14 cellular contexts compared by ENCODE assay signal in the genomic region with DNA sequence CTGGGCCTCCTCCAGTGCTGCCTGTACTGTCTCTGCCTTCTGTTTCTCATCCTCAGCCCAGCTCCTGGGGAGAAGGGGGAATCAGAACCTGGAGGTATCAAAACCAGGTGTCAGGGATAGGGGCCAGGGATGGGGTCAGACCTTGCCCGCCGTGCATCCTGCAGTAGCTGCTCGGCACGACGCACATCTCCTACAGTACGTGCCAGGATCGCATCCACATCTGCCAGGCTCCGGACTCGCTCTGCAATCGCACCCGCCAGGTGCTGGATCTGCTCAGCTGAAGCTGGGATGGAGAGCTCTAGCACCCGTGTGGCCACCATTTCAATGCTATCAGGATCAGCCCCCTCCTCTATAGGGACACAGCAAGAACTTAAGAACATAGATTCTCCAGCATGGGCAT. TPM values are rescaled to one million over a fixed set of nuclear protein-coding genes. Genes with fewer than 3 reads are reported as not detected.
DNase-seq lines count a peak whose midpoint lies in the region; ATAC-seq and TF ChIP-seq lines count a peak whose summit lies in the region.
"Had no signal": no experiment of that assay in that cellular context is flagged by ENCODE, and none has a peak within 500 bp of the region (broad histone marks: within the 10 kb centered on the region; RNA-seq: fewer than 3 reads in every experiment).

No MANE protein-coding gene starts in this region.

- H3K27ac ChIP-seq in Panc1 (ENCODE audit: low read length) (no peak overlapping the region), neutrophil (peak overlapping the region; percentile 96)

- intact Hi-C loops in Panc1 (cut with micrococcal nuclease; ENCODE audit: unreplicated experiment) = no loop called here

- no peak for TF ChIP-seq CTCF in Panc1 (IDR thresholded peaks at IDR 0.05)
- TF ChIP-seq CTCF in chondrocyte (IDR thresholded peaks at IDR 0.05) = no peak
- no peak for TF ChIP-seq CTCF in neutrophil (IDR thresholded peaks at IDR 0.05)

- CTCF ChIA-PET in Panc1 (lab: Charles Lee) = no interaction called here

- H3K9me3 Mint-ChIP-seq in T-helper 1 cell treated with Interleukin-12 subunit alpha and Interleukin-12 subunit beta and Interleukin-4 antibody, amounts not matched to agents 30 μg/mL and 1 μg/mL, for 36 hours = no peaks in the 10 kb centered on the region
- no peaks in the 10 kb centered on the region for H3K9me3 Mint-ChIP-seq in chondrocyte (ENCODE audit: low read depth)

- H3K4me3 ChIP-seq in Panc1 (ENCODE audit: low read depth in 2 of 2, low read length in 2 of 2) (no peak overlapping the region), neutrophil (ENCODE audit: low read depth in 1 of 2, low read length in 1 of 2) (no peak overlapping the region)
- H3K4me3 ChIP-seq: hepatocyte had no signal

- no peak overlapping the region for H3K4me3 Mint-ChIP-seq in T-helper 1 cell treated with Interleukin-12 subunit alpha and Interleukin-12 subunit beta and Interleukin-4 antibody, amounts not matched to agents 30 μg/mL and 1 μg/mL, for 36 hours
- H3K4me3 Mint-ChIP-seq in chondrocyte (ENCODE audit: unreplicated experiment) = no peak overlapping the region

- H3K9me3 ChIP-seq in Panc1 (ENCODE audit: control insufficient read depth, insufficient read depth, low read depth, low read length) = no peaks in the 10 kb centered on the region
- H3K9me3 ChIP-seq in neutrophil = no peaks in the 10 kb centered on the region

- TSS peak; percentile 50 for BruUV-seq in Panc1 (replicated peaks; lab: Mats Ljungman, UMichigan)

- no peaks in the 10 kb centered on the region for H3K27me3 ChIP-seq in Panc1 (ENCODE audit: control insufficient read depth, insufficient read depth, low read length)
- no peaks in the 10 kb centered on the region for H3K27me3 ChIP-seq in neutrophil
- H3K27me3 ChIP-seq: hepatocyte had no signal

- no peak for DNase-seq in T-helper 1 cell
- no peak for DNase-seq in Panc1 (ENCODE audit: low read depth, low spot score)
- DNase-seq in chondrocyte (ENCODE audit: low spot score) = no peak
- DNase-seq: activated CD4-positive, alpha-beta T cell treated with anti-CD3 and anti-CD28 coated beads for 4 hours; NCI-H1092 treated with DMSO at 0.1 percent for 48 hours; NCI-H345; OCI-M1; SW 1271 had no signal

- no peak for ATAC-seq in Panc1
- ATAC-seq in HG03025 (IDR thresholded peaks at IDR 0.05; ENCODE audit: low FRiP score, unreplicated experiment) = no peak
- ATAC-seq in HG03571 (IDR thresholded peaks at IDR 0.05; ENCODE audit: unreplicated experiment) = no peak
- ATAC-seq in GM21381 (IDR thresholded peaks at IDR 0.05; ENCODE audit: unreplicated experiment) = no peak

- peak overlapping the region; percentile 82 for H3K27ac Mint-ChIP-seq in T-helper 1 cell treated with Interleukin-12 subunit alpha and Interleukin-12 subunit beta and Interleukin-4 antibody, amounts not matched to agents 30 μg/mL and 1 μg/mL, for 36 hours
- H3K27ac Mint-ChIP-seq in chondrocyte (ENCODE audit: unreplicated experiment) = peak overlapping the region; percentile 54

- H3K36me3 ChIP-seq in Panc1 (ENCODE audit: control insufficient read depth, insufficient read depth, low read length) = no peaks in the 10 kb centered on the region; the same call in 1 of the 2 replicates
- peaks cover 21% of the 10 kb centered on the region for H3K36me3 ChIP-seq in neutrophil

- peaks cover 8% of the 10 kb centered on the region for H3K36me3 Mint-ChIP-seq in T-helper 1 cell treated with Interleukin-12 subunit alpha and Interleukin-12 subunit beta and Interleukin-4 antibody, amounts not matched to agents 30 μg/mL and 1 μg/mL, for 36 hours (ENCODE audit: low read depth)
- H3K36me3 Mint-ChIP-seq in chondrocyte (ENCODE audit: low read depth) = peaks cover 29% of the 10 kb centered on the region

- H3K4me1 ChIP-seq in Panc1 (ENCODE audit: control insufficient read depth, insufficient read depth, low read length) = peaks cover 8% of the 10 kb centered on the region
- peaks cover 13 to 25% of the 10 kb centered on the region in 2 experiments for H3K4me1 ChIP-seq in neutrophil (ENCODE audit: control insufficient read depth in 1 of 2, insufficient read depth in 1 of 2, low read depth in 1 of 2, low read length in 1 of 2)

- peaks cover 11% of the 10 kb centered on the region for H3K4me1 Mint-ChIP-seq in T-helper 1 cell treated with Interleukin-12 subunit alpha and Interleukin-12 subunit beta and Interleukin-4 antibody, amounts not matched to agents 30 μg/mL and 1 μg/mL, for 36 hours (ENCODE audit: low read depth)
- peaks cover 6% of the 10 kb centered on the region for H3K4me1 Mint-ChIP-seq in chondrocyte (ENCODE audit: low read depth)

- in situ Hi-C loops in Panc1 (cut with HindIII; ENCODE audit: low pct_unique_long_range_greater_than_20kb, low sequenced_read_pairs) = no loop called here

- POLR2A ChIA-PET in Panc1 (lab: Charles Lee) = no interaction called here

- H3K27me3 Mint-ChIP-seq in T-helper 1 cell treated with Interleukin-12 subunit alpha and Interleukin-12 subunit beta and Interleukin-4 antibody, amounts not matched to agents 30 μg/mL and 1 μg/mL, for 36 hours (ENCODE audit: low read depth) = no peaks in the 10 kb centered on the region
- no peaks in the 10 kb centered on the region for H3K27me3 Mint-ChIP-seq in chondrocyte (ENCODE audit: low read depth)

RNA-seq across cellular contexts. Expression of gene USP19, which starts 1.4 kb away (rescaled TPM):
- total RNA-seq in Panc1 (2021; ENCODE audit: unreplicated experiment) = 60.6 TPM
- 40.7 TPM for polyA plus RNA-seq in Panc1 (2012; ENCODE audit: insufficient read length)
- total RNA-seq in chondrocyte = 34.2 to 43.4 TPM (median 35.6 TPM) in 3 replicates

RNA-seq across cellular contexts. Expression of gene LAMB2, which starts 10.8 kb away (rescaled TPM):
- total RNA-seq in Panc1 (2021; ENCODE audit: unreplicated experiment) (189 TPM), chondrocyte (824 to 1,096 TPM (median 1,075 TPM) in 3 replicates)
- polyA plus RNA-seq in Panc1 (2012; ENCODE audit: insufficient read length) = 252 TPM

RNA-seq across cellular contexts. Expression of gene QARS1, which starts 17.5 kb away (rescaled TPM):
- total RNA-seq in Panc1 (2021; ENCODE audit: unreplicated experiment) = 186 TPM
- polyA plus RNA-seq in Panc1 (2012; ENCODE audit: insufficient read length) = 232 TPM
- total RNA-seq in chondrocyte = 144 to 225 TPM (median 177 TPM) in 3 replicates

RNA-seq across cellular contexts. Expression of gene QRICH1, which starts 28.2 kb away (rescaled TPM):
- total RNA-seq in Panc1 (2021; ENCODE audit: unreplicated experiment) = 79.9 TPM
- 53.5 TPM for polyA plus RNA-seq in Panc1 (2012; ENCODE audit: insufficient read length)
- total RNA-seq in chondrocyte = 77.5 to 89.5 TPM (median 79.3 TPM) in 3 replicates

RNA-seq across cellular contexts. Expression of gene CCDC71, which starts 44.1 kb away (rescaled TPM):
- total RNA-seq in Panc1 (2021; ENCODE audit: unreplicated experiment) (14.1 TPM), chondrocyte (18.1 to 19.4 TPM (median 18.7 TPM) in 3 replicates)
- 19.7 TPM for polyA plus RNA-seq in Panc1 (2012; ENCODE audit: insufficient read length)
